Comparison of ENCODE assay signal across 9 cellular contexts in genomic region chr11:78257654-78258053, GRCh38.
"Had no signal": no experiment of that assay in that cellular context is flagged by ENCODE, and none has a peak within 500 bp of the region (broad histone marks: within the 10 kb centered on the region; RNA-seq: fewer than 3 reads in every experiment).

No MANE protein-coding gene starts in this region.

- H3K27ac ChIP-seq: SJCRH30 had no signal

- ATAC-seq: stimulated activated memory B cell treated with anti-CD40 and anti-IgM and Interleukin-4, amounts not matched to agents 10 μg/mL and 1 μg/mL and 100 μg/mL, for 72 hours had no signal

- H3K36me3 ChIP-seq: adrenal gland, SJCRH30 had no signal

- H3K27me3 ChIP-seq: adrenal gland, SJCRH30 had no signal

- H3K9me3 ChIP-seq: adrenal gland, SJCRH30 had no signal

- H3K4me3 ChIP-seq: adrenal gland, SJCRH30 had no signal

- DNase-seq: activated CD4-positive, alpha-beta T cell treated with anti-CD3 and anti-CD28 coated beads, Interleukin-2, amount 50 U/mL, for 1 hour; activated naive CD4-positive, alpha-beta T cell treated with anti-CD3 and anti-CD28 coated beads, Interleukin-2, amount 10 ng/mL, durations not matched to agents 7 days and 5 days; cerebellar nuclear complex; endodermal cell; islet precursor cell; retina; SJCRH30 had no signal
